Comparison of ENCODE assay signal across 8 cellular contexts in the genomic region with DNA sequence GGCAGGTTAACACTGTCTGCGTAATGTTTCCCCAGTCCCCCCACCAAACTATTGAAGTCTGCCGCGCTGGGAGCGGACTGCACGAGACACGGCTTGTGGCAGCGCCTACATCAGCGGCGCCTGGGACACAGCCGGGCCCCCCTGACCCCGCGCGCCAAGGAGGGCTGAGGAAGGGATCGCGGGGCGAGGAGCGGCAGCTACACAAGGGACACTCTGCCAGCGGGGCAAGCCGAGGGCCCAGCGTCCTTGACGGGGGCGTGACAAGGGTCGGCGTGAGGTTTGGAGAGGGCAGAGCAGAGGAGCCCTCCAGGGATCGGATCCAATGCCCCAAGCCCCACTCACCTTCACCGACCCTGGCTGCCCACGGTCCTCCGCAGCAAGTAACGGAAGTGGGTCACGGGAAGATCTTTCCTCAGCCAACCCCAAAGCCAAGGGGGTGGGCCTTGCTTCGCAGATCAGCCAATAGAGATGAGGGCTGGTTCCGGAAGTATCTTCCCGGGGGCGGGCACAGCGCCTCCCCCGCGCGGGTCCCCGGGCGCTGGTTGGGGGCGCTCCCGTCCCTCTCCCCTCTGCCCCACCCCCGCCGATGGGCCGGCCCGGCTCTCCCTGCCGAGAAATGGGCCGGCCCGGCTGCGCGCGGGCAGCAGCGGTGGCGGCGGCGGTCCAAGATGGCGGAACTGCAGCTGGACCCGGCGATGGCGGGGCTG.
DNase-seq lines count a peak whose midpoint lies in the region; ATAC-seq and FAIRE-seq lines count a peak whose summit lies in the region.

A gene (minus strand): TSS at position 387 of the 707 bp plus-strand sequence. CDS start 4,319 bp downstream, outside the sequence.
A gene with protein sequence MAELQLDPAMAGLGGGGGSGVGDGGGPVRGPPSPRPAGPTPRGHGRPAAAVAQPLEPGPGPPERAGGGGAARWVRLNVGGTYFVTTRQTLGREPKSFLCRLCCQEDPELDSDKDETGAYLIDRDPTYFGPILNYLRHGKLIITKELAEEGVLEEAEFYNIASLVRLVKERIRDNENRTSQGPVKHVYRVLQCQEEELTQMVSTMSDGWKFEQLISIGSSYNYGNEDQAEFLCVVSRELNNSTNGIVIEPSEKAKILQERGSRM (plus strand): TSS at position 643 of the 707 bp plus-strand sequence. CDS start 26 bp downstream, at position 669.

- no peaks in the 10 kb centered on the region for H3K9me3 Mint-ChIP-seq in central memory CD8-positive, alpha-beta T cell

- H3K4me3 Mint-ChIP-seq in central memory CD8-positive, alpha-beta T cell = peak within 1 kb of the TSS; percentile 93

- peak; percentile 21 for FAIRE-seq in islet of Langerhans (lab: Jason Lieb, UNC)

- ATAC-seq in GM19023 (IDR thresholded peaks at IDR 0.05; ENCODE audit: unreplicated experiment) = peak; percentile 91
- peak; percentile 94 for ATAC-seq in HG03280 (IDR thresholded peaks at IDR 0.05; ENCODE audit: unreplicated experiment)
- ATAC-seq in central memory CD8-positive, alpha-beta T cell (replicated peaks; ENCODE audit: extremely low read depth, poor library complexity, severe bottlenecking) = peak; percentile 95

- H3K4me1 Mint-ChIP-seq in central memory CD8-positive, alpha-beta T cell = peaks cover 31% of the 10 kb centered on the region

- no peaks in the 10 kb centered on the region for H3K27me3 Mint-ChIP-seq in central memory CD8-positive, alpha-beta T cell

- DNase-seq in AG08396 (ENCODE audit: low spot score) (peak; percentile 99), NCI-H345 treated with DMSO at 0.1 percent for 48 hours (lab: John Stamatoyannopoulos, UW; ENCODE audit: unreplicated experiment) (peak; percentile 96)
- peak; percentile 92 for DNase-seq in activated CD4-positive, CD25-positive, alpha-beta regulatory T cell treated with anti-CD3 and anti-CD28 coated beads, Interleukin-2, amount 50 U/mL, for 16 hours (ENCODE audit: low read depth, low spot score)
- peak; percentile 79 to 89 for DNase-seq in central memory CD8-positive, alpha-beta T cell (ENCODE audit: low spot score in 2 of 2)
- peak; percentile 91 for DNase-seq in stimulated activated CD4-positive, alpha-beta T cell treated with anti-CD3 and anti-CD28 coated beads, Interleukin-12 subunit alpha, Interleukin-12 subunit beta, amount 100 ng/mL, for 4 hours

- H3K27ac Mint-ChIP-seq in central memory CD8-positive, alpha-beta T cell (ENCODE audit: low read depth) = peak within 1 kb of the TSS; percentile 96

- peaks cover 18% of the 10 kb centered on the region for H3K36me3 Mint-ChIP-seq in central memory CD8-positive, alpha-beta T cell (ENCODE audit: insufficient read depth)

Comparison
In these comparisons a context has a peak if more than half of its experiments do, and no peak if none do; other contexts are left out.
1. Peak in every context shown above with its lines: DNase-seq and ATAC-seq.